In genomic region chr7:50329775-50330174, GRCh38 we compare ENCODE assay signal across 14 cellular contexts. TPM values are rescaled to one million over a fixed set of nuclear protein-coding genes. Genes with fewer than 3 reads are reported as not detected.
DNase-seq lines count a peak whose midpoint lies in the region; ATAC-seq and TF ChIP-seq lines count a peak whose summit lies in the region.
"Had no signal": no experiment of that assay in that cellular context is flagged by ENCODE, and none has a peak within 500 bp of the region (broad histone marks: within the 10 kb centered on the region; RNA-seq: fewer than 3 reads in every experiment).

No MANE protein-coding gene starts in this region.

- intact Hi-C loops in activated CD4-positive, alpha-beta T cell treated with anti-CD3 and anti-CD28 coated beads, Interleukin-2, amount 10 ng/mL, durations not matched to agents 24 days and 14 days (cut with micrococcal nuclease) = loop anchor here (5.0 kb wide), 1 partner anchor 118 kb away; no protein-coding TSS in a partner anchor
- intact Hi-C loops in naive thymus-derived CD4-positive, alpha-beta T cell (cut with micrococcal nuclease) = loop anchor here in 1 of 2 donors (1.0 kb wide), 2 partner anchors 8 to 12 kb away; no protein-coding TSS in a partner anchor

- peak overlapping the region; percentile 93 for H3K27ac ChIP-seq in naive thymus-derived CD4-positive, alpha-beta T cell (ENCODE audit: low read depth, low read length)
- no peak overlapping the region for H3K27ac ChIP-seq in endodermal cell (ENCODE audit: low read depth, low read length)

- H3K36me3 Mint-ChIP-seq in activated CD4-positive, alpha-beta T cell treated with anti-CD3 and anti-CD28 coated beads, Interleukin-2, amount 10 ng/mL, durations not matched to agents 24 days and 14 days (ENCODE audit: low read depth) = peaks cover 66% of the 10 kb centered on the region
- peaks cover 7 to 52% (median 50%) of the 10 kb centered on the region in 5 donors for H3K36me3 Mint-ChIP-seq in naive thymus-derived CD4-positive, alpha-beta T cell
- H3K36me3 Mint-ChIP-seq in endodermal cell (ENCODE audit: low read depth) = no peaks in the 10 kb centered on the region

- peaks cover 11 to 30% (median 20%) of the 10 kb centered on the region in 3 experiments for H3K36me3 ChIP-seq in naive thymus-derived CD4-positive, alpha-beta T cell (ENCODE audit: control insufficient read depth in 2 of 3, insufficient read depth in 3 of 3, low read length in 3 of 3)
- H3K36me3 ChIP-seq in endodermal cell (ENCODE audit: control insufficient read depth, insufficient read depth, low read length) = no peaks in the 10 kb centered on the region

- no peak overlapping the region for H3K9ac ChIP-seq in endodermal cell (ENCODE audit: extremely low read depth, low read length, poor library complexity, severe bottlenecking)

- TF ChIP-seq CTCF in endodermal cell (conservative IDR thresholded peaks at IDR 0.05) = no peak

- H3K9me3 ChIP-seq in naive thymus-derived CD4-positive, alpha-beta T cell (ENCODE audit: control insufficient read depth in 2 of 3, low read length in 3 of 3) = no peaks in the 10 kb centered on the region
- no peaks in the 10 kb centered on the region for H3K9me3 ChIP-seq in endodermal cell (ENCODE audit: control insufficient read depth, low read length)

- peak overlapping the region; percentile 77 for H3K27ac Mint-ChIP-seq in activated CD4-positive, alpha-beta T cell treated with anti-CD3 and anti-CD28 coated beads, Interleukin-2, amount 10 ng/mL, durations not matched to agents 24 days and 14 days
- no peak overlapping the region for H3K27ac Mint-ChIP-seq in naive thymus-derived CD4-positive, alpha-beta T cell
- H3K27ac Mint-ChIP-seq in endodermal cell = no peak overlapping the region

- peak; percentile 25 for ATAC-seq in GM21381 (IDR thresholded peaks at IDR 0.05; ENCODE audit: unreplicated experiment)
- peak; percentile 34 for ATAC-seq in naive thymus-derived CD4-positive, alpha-beta T cell
- no peak for ATAC-seq in GM21526 (IDR thresholded peaks at IDR 0.05; ENCODE audit: low FRiP score, unreplicated experiment)

- peak; percentile 71 for DNase-seq in activated CD4-positive, alpha-beta T cell treated with anti-CD3 and anti-CD28 coated beads, Interleukin-2, amount 10 ng/mL, durations not matched to agents 24 days and 14 days
- DNase-seq in activated CD4-positive, alpha-beta T cell treated with anti-CD3 and anti-CD28 coated beads, Interleukin-2, amount 50 U/mL, for 1 hour = no peak
- peak; percentile 78 for DNase-seq in NAMALWA (ENCODE audit: low spot score)
- no peak for DNase-seq in naive thymus-derived CD4-positive, alpha-beta T cell
- DNase-seq in occipital lobe (lab: John Stamatoyannopoulos, UW) = no peak
- no peak for DNase-seq in endodermal cell
- DNase-seq: DMS53, hippocampal formation, NCI-H1048, NCI-H446, Right ventricle myocardium superior had no signal

- no peak overlapping the region for H3K4me3 Mint-ChIP-seq in activated CD4-positive, alpha-beta T cell treated with anti-CD3 and anti-CD28 coated beads, Interleukin-2, amount 10 ng/mL, durations not matched to agents 24 days and 14 days
- H3K4me3 Mint-ChIP-seq in naive thymus-derived CD4-positive, alpha-beta T cell = peak overlapping the region in 3 of 10 donors; percentile 12 to 62 (median 20)
- H3K4me3 Mint-ChIP-seq in endodermal cell = no peak overlapping the region

- H3K27me3 Mint-ChIP-seq in activated CD4-positive, alpha-beta T cell treated with anti-CD3 and anti-CD28 coated beads, Interleukin-2, amount 10 ng/mL, durations not matched to agents 24 days and 14 days = no peaks in the 10 kb centered on the region
- no peaks in the 10 kb centered on the region for H3K27me3 Mint-ChIP-seq in naive thymus-derived CD4-positive, alpha-beta T cell
- H3K27me3 Mint-ChIP-seq in endodermal cell (ENCODE audit: insufficient read depth) = peaks cover 3% of the 10 kb centered on the region

- H3K27me3 ChIP-seq in naive thymus-derived CD4-positive, alpha-beta T cell (ENCODE audit: control insufficient read depth in 2 of 2, insufficient read depth in 2 of 2, low read length in 2 of 2) = no peaks in the 10 kb centered on the region
- no peaks in the 10 kb centered on the region for H3K27me3 ChIP-seq in endodermal cell (ENCODE audit: control insufficient read depth, insufficient read depth, low read length, poor library complexity, severe bottlenecking)

- CTCF ChIA-PET in naive thymus-derived CD4-positive, alpha-beta T cell (lab: Charles Lee) = interaction anchor here (0.9 to 2.0 kb wide), 5 partner anchors 9 to 125 kb away, joined by 3 to 8 read pairs (median 5); no protein-coding TSS in a partner anchor

- 80 to 90% methylated on average over 3 to 9 of the region's 9 CpGs for WGBS in endodermal cell (ENCODE audit: insufficient coverage in 1 of 2, insufficient read length in 1 of 2), 2 experiments

- peak overlapping the region; percentile 40 for H3K4me3 ChIP-seq in naive thymus-derived CD4-positive, alpha-beta T cell (ENCODE audit: low read length)
- no peak overlapping the region for H3K4me3 ChIP-seq in endodermal cell (ENCODE audit: low read length)

- peaks cover 84 to 90% of the 10 kb centered on the region in 2 donors for H3K4me1 ChIP-seq in naive thymus-derived CD4-positive, alpha-beta T cell (ENCODE audit: control insufficient read depth in 2 of 2, insufficient read depth in 2 of 2, low read length in 2 of 2)
- H3K4me1 ChIP-seq in endodermal cell (ENCODE audit: control insufficient read depth, insufficient read depth, low read length) = no peaks in the 10 kb centered on the region

- peaks cover 64% of the 10 kb centered on the region for H3K4me1 Mint-ChIP-seq in activated CD4-positive, alpha-beta T cell treated with anti-CD3 and anti-CD28 coated beads, Interleukin-2, amount 10 ng/mL, durations not matched to agents 24 days and 14 days
- peaks cover 0 to 78% (median 43%) of the 10 kb centered on the region in 7 donors for H3K4me1 Mint-ChIP-seq in naive thymus-derived CD4-positive, alpha-beta T cell
- peaks cover 16% of the 10 kb centered on the region for H3K4me1 Mint-ChIP-seq in endodermal cell

- no peaks in the 10 kb centered on the region for H3K9me3 Mint-ChIP-seq in activated CD4-positive, alpha-beta T cell treated with anti-CD3 and anti-CD28 coated beads, Interleukin-2, amount 10 ng/mL, durations not matched to agents 24 days and 14 days
- H3K9me3 Mint-ChIP-seq in naive thymus-derived CD4-positive, alpha-beta T cell = no peaks in the 10 kb centered on the region
- no peaks in the 10 kb centered on the region for H3K9me3 Mint-ChIP-seq in endodermal cell

- POLR2A ChIA-PET in naive thymus-derived CD4-positive, alpha-beta T cell (lab: Charles Lee) = interaction anchor here (0.9 to 44.3 kb wide), 5 partner anchors 17 to 123 kb away, joined by 3 to 2368 read pairs (median 15); partner anchors contain the start of gene IKZF1

RNA-seq across cellular contexts. Expression of gene IKZF1, which starts 25.3 kb away (rescaled TPM):
- total RNA-seq in activated CD4-positive, alpha-beta T cell treated with anti-CD3 and anti-CD28 coated beads, Interleukin-2, amount 10 ng/mL, durations not matched to agents 24 days and 14 days = 282 and 292 TPM in 2 replicates
- 100 to 1,000 TPM; 388 to 548 (median 463) TPM for total RNA-seq in naive thymus-derived CD4-positive, alpha-beta T cell
- 100 to 1,000 TPM; 258 to 318 TPM for polyA plus RNA-seq in naive thymus-derived CD4-positive, alpha-beta T cell
- total RNA-seq in occipital lobe (2.3 TPM), endodermal cell (under 1 TPM; 0.44 to 0.55 TPM)
- polyA plus RNA-seq in endodermal cell (2013, experiment 1 of 2) = 3.3 TPM
- polyA plus RNA-seq in endodermal cell (2013, experiment 2 of 2) = 3.6 TPM
- total RNA-seq: A172 had no signal

Comparison
In these comparisons a context has a peak if more than half of its experiments do, and no peak if none do; other contexts are left out.
1. DNase-seq: peak in activated CD4-positive, alpha-beta T cell treated with anti-CD3 and anti-CD28 coated beads, Interleukin-2, amount 10 ng/mL, durations not matched to agents 24 days and 14 days (single experiment) and NAMALWA (single experiment); none in activated CD4-positive, alpha-beta T cell treated with anti-CD3 and anti-CD28 coated beads, Interleukin-2, amount 50 U/mL, for 1 hour (single experiment), naive thymus-derived CD4-positive, alpha-beta T cell (0 of 9), occipital lobe (single experiment) and endodermal cell (single experiment).
2. RNA of gene IKZF1, which starts 25.3 kb away (total RNA-seq): 388 to 548 TPM in naive thymus-derived CD4-positive, alpha-beta T cell and 282 to 292 TPM in activated CD4-positive, alpha-beta T cell treated with anti-CD3 and anti-CD28 coated beads, Interleukin-2, amount 10 ng/mL, durations not matched to agents 24 days and 14 days; 2.3 TPM in occipital lobe (single experiment) and 0.44 to 0.55 TPM in endodermal cell; every median in the first group is over 10 times any median in the second.